Comparison of ENCODE assay signal across 9 cellular contexts in the genomic region with DNA sequence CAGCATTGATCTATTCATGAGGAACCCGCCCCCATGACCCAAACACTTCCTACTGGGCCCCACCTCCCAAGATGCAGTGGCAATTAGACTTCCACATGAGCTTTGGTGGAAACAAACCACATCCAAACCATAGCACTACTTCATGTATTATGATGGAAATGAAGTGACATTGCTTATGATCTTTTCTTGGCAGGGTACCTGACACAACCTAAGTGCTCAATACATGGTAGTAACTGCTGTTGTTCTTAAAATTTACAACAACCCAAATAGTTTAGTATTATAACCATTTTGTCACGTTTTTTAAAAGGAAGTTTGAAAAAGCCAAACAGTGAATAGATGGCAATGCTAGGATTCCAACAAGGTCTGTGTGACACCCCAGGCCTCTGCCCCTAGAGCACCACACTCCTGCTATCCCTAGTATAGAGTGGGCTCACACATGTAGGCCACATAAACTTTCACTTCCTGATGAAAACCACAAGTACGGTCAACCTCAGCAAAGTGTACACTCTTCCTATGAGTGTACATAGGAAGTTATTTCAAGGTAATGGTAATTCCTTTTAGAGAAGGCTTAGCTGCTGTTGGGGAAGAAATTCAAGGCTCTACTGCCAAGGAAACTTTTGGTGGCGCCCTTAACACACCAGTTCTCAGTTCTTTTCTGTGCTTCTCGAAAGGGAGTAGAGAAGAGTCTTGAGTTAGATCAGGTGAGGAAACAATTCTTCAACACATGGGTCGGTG.
DNase-seq lines count a peak whose midpoint lies in the region; ATAC-seq and TF ChIP-seq lines count a peak whose summit lies in the region.
"Had no signal": no experiment of that assay in that cellular context is flagged by ENCODE, and none has a peak within 500 bp of the region (broad histone marks: within the 10 kb centered on the region; RNA-seq: fewer than 3 reads in every experiment).

No MANE protein-coding gene starts in this region.

- TF ChIP-seq CTCF in Loucy (conservative IDR thresholded peaks at IDR 0.05; ENCODE audit: low read length) = peak; percentile 48
- no peak for TF ChIP-seq CTCF in gastrocnemius medialis (IDR thresholded peaks at IDR 0.05 in 4 of 5, conservative IDR thresholded peaks at IDR 0.05 in 1 of 5)

- TF ChIP-seq POLR2A in gastrocnemius medialis (IDR thresholded peaks at IDR 0.05) = no peak

- POLR2A ChIA-PET in naive thymus-derived CD4-positive, alpha-beta T cell (lab: Charles Lee) = no interaction called here

- no peak overlapping the region for H3K27ac ChIP-seq in naive thymus-derived CD4-positive, alpha-beta T cell (ENCODE audit: low read depth, low read length)
- H3K27ac ChIP-seq in right cardiac atrium (ENCODE audit: low read length) = no peak overlapping the region
- no peak overlapping the region for H3K27ac ChIP-seq in gastrocnemius medialis
- H3K27ac ChIP-seq: right lobe of liver had no signal

- no peak overlapping the region for H3K9ac ChIP-seq in Loucy (ENCODE audit: low read depth, low read length, poor library complexity, severe bottlenecking)

- peak overlapping the region; percentile 33 for H3K4me2 ChIP-seq in Loucy (ENCODE audit: low read depth, low read length, poor library complexity, severe bottlenecking)

- H3K4me3 ChIP-seq in Loucy (ENCODE audit: low read length, poor library complexity, severe bottlenecking) (no peak overlapping the region), right cardiac atrium (ENCODE audit: low read length) (no peak overlapping the region), gastrocnemius medialis (no peak overlapping the region)
- H3K4me3 ChIP-seq in naive thymus-derived CD4-positive, alpha-beta T cell (ENCODE audit: low read length) = no peak overlapping the region
- H3K4me3 ChIP-seq: right lobe of liver had no signal

- H3K9me3 ChIP-seq in Loucy (ENCODE audit: insufficient read depth, low read depth, low read length) (no peaks in the 10 kb centered on the region), right cardiac atrium (ENCODE audit: control insufficient read depth, low read length) (no peaks in the 10 kb centered on the region), gastrocnemius medialis (no peaks in the 10 kb centered on the region)
- no peaks in the 10 kb centered on the region for H3K9me3 ChIP-seq in naive thymus-derived CD4-positive, alpha-beta T cell (ENCODE audit: control insufficient read depth in 2 of 3, low read length in 3 of 3)
- H3K9me3 ChIP-seq: right lobe of liver had no signal

- H3K79me2 ChIP-seq in Loucy (ENCODE audit: insufficient read depth, low read length) = no peaks in the 10 kb centered on the region

- WGBS in right cardiac atrium = 90% methylated on average over 6 of the region's 6 CpGs

- CTCF ChIA-PET in naive thymus-derived CD4-positive, alpha-beta T cell (lab: Charles Lee) = no interaction called here

- no peaks in the 10 kb centered on the region; the same call in 1 of the 2 replicates for H3K36me3 ChIP-seq in Loucy (ENCODE audit: insufficient read depth, low read length)
- no peaks in the 10 kb centered on the region for H3K36me3 ChIP-seq in naive thymus-derived CD4-positive, alpha-beta T cell (ENCODE audit: control insufficient read depth in 2 of 3, insufficient read depth in 3 of 3, low read length in 3 of 3)
- no peaks in the 10 kb centered on the region for H3K36me3 ChIP-seq in gastrocnemius medialis

- peaks cover 0 to 2% (median 0%) of the 10 kb centered on the region in 11 donors for H3K9me3 Mint-ChIP-seq in naive thymus-derived CD4-positive, alpha-beta T cell

- H3K27me3 Mint-ChIP-seq in naive thymus-derived CD4-positive, alpha-beta T cell = no peaks in the 10 kb centered on the region

- no peak overlapping the region for H3K4me3 Mint-ChIP-seq in naive thymus-derived CD4-positive, alpha-beta T cell

- H3K9me2 ChIP-seq in Loucy (replicated peaks; ENCODE audit: low read depth, low read length) = no peaks in the 10 kb centered on the region

- no peaks in the 10 kb centered on the region for H4K20me1 ChIP-seq in Loucy (ENCODE audit: insufficient read depth, low read length, poor library complexity, severe bottlenecking)

- H3K4me1 Mint-ChIP-seq in naive thymus-derived CD4-positive, alpha-beta T cell = peaks cover 3 to 21% (median 19%) of the 10 kb centered on the region in 7 donors

- peaks cover 2 to 13% (median 5%) of the 10 kb centered on the region in 5 donors for H3K36me3 Mint-ChIP-seq in naive thymus-derived CD4-positive, alpha-beta T cell

- no peaks in the 10 kb centered on the region for H3F3A ChIP-seq in Loucy (ENCODE audit: low read depth)

- intact Hi-C loops in naive thymus-derived CD4-positive, alpha-beta T cell (cut with micrococcal nuclease) = loop anchor here (2.0 to 10.0 kb wide), 3 partner anchors 97 to 577 kb away; partner anchors contain the start of genes ARSB (in 1 of the 2) and BHMT (in 1 of the 2)
- intact Hi-C loops in right cardiac atrium (cut with DNase I) = loop anchor here in 1 of 4 donors (10.0 kb wide), 1 partner anchor 53 kb away; no protein-coding TSS in a partner anchor
- intact Hi-C loops in gastrocnemius medialis (cut with DNase I; ENCODE audit: low total_unique reads) = no loop called here

- no peak for DNase-seq in naive thymus-derived CD4-positive, alpha-beta T cell
- DNase-seq in NCI-H524 treated with DMSO at 0.1 percent for 48 hours (lab: John Stamatoyannopoulos, UW) (no peak), right cardiac atrium (no peak), gastrocnemius medialis (no peak)
- DNase-seq: anterior cingulate cortex, right lobe of liver had no signal

- no peak overlapping the region for H2AFZ ChIP-seq in Loucy (ENCODE audit: low read length)

- H3K27ac Mint-ChIP-seq in naive thymus-derived CD4-positive, alpha-beta T cell = no peak overlapping the region

- ATAC-seq in GM18909 (IDR thresholded peaks at IDR 0.05; ENCODE audit: poor library complexity, unreplicated experiment) (peak; percentile 97), HG02642 (IDR thresholded peaks at IDR 0.05; ENCODE audit: poor library complexity, unreplicated experiment) (peak; percentile 93), right cardiac atrium (no peak), gastrocnemius medialis (no peak)
- ATAC-seq in naive thymus-derived CD4-positive, alpha-beta T cell = peak; percentile 45

- H3K27me3 ChIP-seq in Loucy (ENCODE audit: insufficient read depth, low read length, poor library complexity, severe bottlenecking) (no peaks in the 10 kb centered on the region), right cardiac atrium (ENCODE audit: control insufficient read depth, insufficient read depth) (no peaks in the 10 kb centered on the region), gastrocnemius medialis (no peaks in the 10 kb centered on the region)
- no peaks in the 10 kb centered on the region for H3K27me3 ChIP-seq in naive thymus-derived CD4-positive, alpha-beta T cell (ENCODE audit: control insufficient read depth in 2 of 2, insufficient read depth in 2 of 2, low read length in 2 of 2)
- H3K27me3 ChIP-seq: right lobe of liver had no signal

- peaks cover 18% of the 10 kb centered on the region for H3K4me1 ChIP-seq in Loucy (ENCODE audit: insufficient read depth, low read length, poor library complexity, severe bottlenecking)
- H3K4me1 ChIP-seq in naive thymus-derived CD4-positive, alpha-beta T cell (ENCODE audit: control insufficient read depth in 2 of 2, insufficient read depth in 2 of 2, low read length in 2 of 2) = peaks cover 0 to 6% of the 10 kb centered on the region in 2 donors
- no peaks in the 10 kb centered on the region for H3K4me1 ChIP-seq in right cardiac atrium (ENCODE audit: control insufficient read depth, insufficient read depth, low read length)
- H3K4me1 ChIP-seq in gastrocnemius medialis = peaks cover 0 to 4% of the 10 kb centered on the region in 2 donors
- H3K4me1 ChIP-seq: right lobe of liver had no signal

- in situ Hi-C loops in gastrocnemius medialis (cut with MboI; ENCODE audit: low sequenced_read_pairs in 4 of 4) = no loop called here

Comparison
In these comparisons a context has a peak if more than half of its experiments do, and no peak if none do; other contexts are left out.
1. ATAC-seq: peak in GM18909 (single experiment), HG02642 (single experiment) and naive thymus-derived CD4-positive, alpha-beta T cell (single experiment); none in right cardiac atrium (0 of 2) and gastrocnemius medialis (0 of 2).